ENCODE assay signal across 10 cellular contexts in genomic region chr15:79593119-79593869, GRCh38.
DNase-seq lines count a peak whose midpoint lies in the region; ATAC-seq and TF ChIP-seq lines count a peak whose summit lies in the region.
"Had no signal": no experiment of that assay in that cellular context is flagged by ENCODE, and none has a peak within 500 bp of the region (broad histone marks: within the 10 kb centered on the region; RNA-seq: fewer than 3 reads in every experiment).

No MANE protein-coding gene starts in this region.

- H3K27ac ChIP-seq in cardiac muscle cell (no peak overlapping the region), left ventricle myocardium inferior (replicated peaks) (no peak overlapping the region)
- H3K27ac ChIP-seq: parathyroid adenoma had no signal

- no peaks in the 10 kb centered on the region for H3K36me3 ChIP-seq in cardiac muscle cell
- no peaks in the 10 kb centered on the region for H3K36me3 ChIP-seq in left ventricle myocardium inferior

- H3K27me3 ChIP-seq in cardiac muscle cell, result no peaks in the 10 kb centered on the region
- H3K27me3 ChIP-seq in left ventricle myocardium inferior (ENCODE audit: low read depth), result peaks cover 75% of the 10 kb centered on the region

- H3K9me3 ChIP-seq in cardiac muscle cell (ENCODE audit: low read depth), result no peaks in the 10 kb centered on the region
- no peaks in the 10 kb centered on the region for H3K9me3 ChIP-seq in left ventricle myocardium inferior (replicated peaks)

- H3K4me1 ChIP-seq in cardiac muscle cell (ENCODE audit: low read depth) (no peaks in the 10 kb centered on the region), left ventricle myocardium inferior (no peaks in the 10 kb centered on the region)
- H3K4me1 ChIP-seq: parathyroid adenoma had no signal

- DNase-seq in cardiac muscle cell (ENCODE audit: low read depth in 1 of 2, low spot score in 1 of 2) (peak; percentile 14 to 20), left ventricle myocardium inferior (no peak), RPMI7951 (ENCODE audit: low read depth) (peak; percentile 19), fibroblast of pulmonary artery (ENCODE audit: low read depth) (peak; percentile 21), midbrain (lab: John Stamatoyannopoulos, UW) (no peak)
- DNase-seq: Kasumi-1 had no signal

- TF ChIP-seq CTCF in cardiac muscle cell (IDR thresholded peaks at IDR 0.05; ENCODE audit: low read depth, low read length), result peak; percentile 32
- TF ChIP-seq CTCF in left ventricle myocardium inferior (IDR thresholded peaks at IDR 0.05; ENCODE audit: borderline replicate concordance), result no peak
- TF ChIP-seq CTCF in fibroblast of pulmonary artery (IDR thresholded peaks at IDR 0.05; ENCODE audit: low read length, missing control alignments), result peak; percentile 27

- intact Hi-C loops in left ventricle myocardium inferior (cut with micrococcal nuclease), result no loop called here

- no peak for ATAC-seq in HG02642 (IDR thresholded peaks at IDR 0.05; ENCODE audit: poor library complexity, unreplicated experiment)
- ATAC-seq in HG03159 (IDR thresholded peaks at IDR 0.05; ENCODE audit: unreplicated experiment), result no peak
- ATAC-seq in GM19455 (IDR thresholded peaks at IDR 0.05; ENCODE audit: unreplicated experiment), result no peak

- H3K4me3 ChIP-seq in cardiac muscle cell (no peak overlapping the region), left ventricle myocardium inferior (no peak overlapping the region), fibroblast of pulmonary artery (replicated peaks; ENCODE audit: low read depth, low read length) (no peak overlapping the region)

Comparison
In these comparisons a context has a peak if more than half of its experiments do, and no peak if none do; other contexts are left out.
1. DNase-seq: peak in cardiac muscle cell (2 of 2), RPMI7951 (single experiment) and fibroblast of pulmonary artery (single experiment); none in left ventricle myocardium inferior (single experiment) and midbrain (single experiment).